Comparison of ENCODE assay signal across 25 cellular contexts in the genomic region with DNA sequence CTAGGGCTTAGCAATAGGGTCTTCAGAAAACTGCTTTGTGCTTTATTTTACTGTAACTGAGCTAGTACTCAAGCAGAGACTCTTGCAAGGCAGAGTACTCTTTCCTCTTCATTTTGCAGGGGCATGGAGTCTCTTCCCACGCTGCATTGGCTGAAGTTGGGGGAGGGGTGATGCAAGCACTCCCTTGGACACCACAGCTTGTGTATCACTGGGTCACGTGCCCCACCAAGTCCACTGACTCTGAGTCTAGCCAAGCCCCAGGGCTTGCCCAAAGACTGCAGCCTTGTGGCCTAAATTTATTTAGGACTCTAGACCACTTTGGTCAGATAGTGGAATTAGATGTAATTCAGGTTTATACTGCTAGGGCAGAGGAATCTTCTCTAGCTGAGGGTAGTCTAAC.
"Had no signal": no experiment of that assay in that cellular context is flagged by ENCODE, and none has a peak within 500 bp of the region (broad histone marks: within the 10 kb centered on the region; RNA-seq: fewer than 3 reads in every experiment).

No MANE protein-coding gene starts in this region.

- H3K27ac ChIP-seq: dorsolateral prefrontal cortex, epithelial cell of prostate, gastrocnemius medialis, lower lobe of right lung, neutrophil, pancreas, suprapubic skin, transverse colon, upper lobe of right lung, uterus had no signal

- H3K4me3 ChIP-seq: dorsolateral prefrontal cortex, gastrocnemius medialis, lower lobe of right lung, pancreas, smooth muscle cell, suprapubic skin, transverse colon, upper lobe of right lung, uterus had no signal

- H3K4me1 ChIP-seq: gastrocnemius medialis, lower lobe of right lung, pancreas, suprapubic skin, transverse colon, upper lobe of right lung, uterus had no signal

- DNase-seq: dorsolateral prefrontal cortex; effector CD8-positive, alpha-beta T cell; endodermal cell; foreskin fibroblast; gastrocnemius medialis; head of caudate nucleus; left ventricle myocardium superior; lower lobe of right lung; natural killer cell; stimulated activated CD4-positive, alpha-beta T cell treated with anti-CD3 and anti-CD28 coated beads, Interleukin-12 subunit alpha, Interleukin-12 subunit beta, amount 100 ng/mL, for 4 hours; stimulated activated CD4-positive, alpha-beta T cell treated with anti-CD3 and anti-CD28 coated beads, Interleukin-1b, Interleukin-23, amount 100 ng/mL, for 48 hours; stimulated activated CD4-positive, alpha-beta T cell treated with anti-CD3 and anti-CD28 coated beads, Interleukin-4, amount 100 ng/mL, for 1 hour; stimulated activated CD8-positive, alpha-beta memory T cell treated with anti-CD3 and anti-CD28 coated beads, Interleukin-4, amount 100 ng/mL, for 48 hours; stimulated activated naive CD4-positive, alpha-beta T cell; stimulated activated naive CD8-positive, alpha-beta T cell treated with anti-CD3 and anti-CD28 coated beads, Interleukin-15, amount 100 ng/mL, for 72 hours; transverse colon; upper lobe of right lung; uterus had no signal

- H3K36me3 ChIP-seq: gastrocnemius medialis, lower lobe of right lung, neutrophil, pancreas, suprapubic skin, transverse colon, upper lobe of right lung, uterus had no signal

- H3K9me3 ChIP-seq: gastrocnemius medialis, lower lobe of right lung, neutrophil, pancreas, transverse colon, upper lobe of right lung, uterus had no signal

- H3K27me3 ChIP-seq: gastrocnemius medialis, neutrophil, pancreas, suprapubic skin, transverse colon, upper lobe of right lung, uterus had no signal

- ATAC-seq: esophagus mucosa; gastrocnemius medialis; left ventricle myocardium superior; lower lobe of right lung; natural killer cell; pancreas; sciatic nerve; stimulated activated naive CD8-positive, alpha-beta T cell treated with anti-CD3 and anti-CD28 coated beads, Interleukin-15, amount 100 ng/mL, for 72 hours; upper lobe of right lung had no signal
